ENCODE assay signal across 10 cellular contexts in the genomic region with DNA sequence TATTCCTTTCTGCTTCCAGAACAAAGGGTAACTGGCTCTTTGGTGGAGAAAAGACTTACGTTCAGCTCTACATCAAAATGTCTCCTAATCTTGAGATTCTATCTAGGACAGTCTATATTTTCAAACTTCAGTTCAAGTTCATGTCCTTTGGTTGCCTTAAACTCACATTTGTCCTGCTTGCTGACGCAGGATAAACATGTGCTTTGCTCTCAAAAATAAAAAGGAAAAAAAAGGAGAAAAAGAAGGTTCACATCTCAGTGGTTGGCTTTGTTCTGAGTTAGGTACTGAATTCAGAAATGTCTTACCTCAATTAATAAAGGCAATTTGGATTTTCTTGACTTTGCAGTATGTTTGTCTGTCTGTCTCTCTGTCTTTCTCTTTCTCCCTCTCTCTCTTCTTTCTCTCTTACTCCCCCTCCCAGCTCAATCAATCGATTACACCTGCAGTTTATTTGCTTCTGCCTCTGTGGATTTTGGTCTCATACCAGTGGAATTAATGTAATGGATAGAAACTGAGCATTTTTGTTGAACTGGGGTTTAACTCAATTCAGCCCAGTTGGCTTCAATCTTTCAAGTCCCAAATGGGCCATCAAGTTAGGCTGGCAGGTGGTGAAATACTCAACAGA.
"Had no signal": no experiment of that assay in that cellular context is flagged by ENCODE, and none has a peak within 500 bp of the region (broad histone marks: within the 10 kb centered on the region; RNA-seq: fewer than 3 reads in every experiment).

No MANE protein-coding gene starts in this region.

- H3K36me3 ChIP-seq: HAP-1 had no signal

- H3K9me3 ChIP-seq: HAP-1 had no signal

- H2AFZ ChIP-seq: GM23248 had no signal

- H3K9ac ChIP-seq: GM23248 had no signal

- DNase-seq: GM23248, GOT3, H7, HFFc6, IMR-90, KG1 had no signal

- H3K4me3 Mint-ChIP-seq: HFFc6 had no signal

- FAIRE-seq: K562 had no signal

- H3K27ac ChIP-seq: GM23248, HL-60 had no signal

- H3K4me3 ChIP-seq: GM23248, HAP-1, K562 had no signal

- ATAC-seq: HCT116, K562 had no signal
